In genomic region chr16:70252355-70252988, GRCh38 we compare ENCODE assay signal across 8 cellular contexts. TPM values are rescaled to one million over a fixed set of nuclear protein-coding genes. Genes with fewer than 3 reads are reported as not detected.
A peak's percentile ranks its signal among the peaks of the same experiment; 100 is the strongest.
DNase-seq lines count a peak whose midpoint lies in the region; ATAC-seq and TF ChIP-seq lines count a peak whose summit lies in the region.

No MANE protein-coding gene starts in this region.

- peaks cover 19% of the 10 kb centered on the region for H3K36me3 Mint-ChIP-seq in T-cell

- H3K27me3 Mint-ChIP-seq in T-cell, result no peaks in the 10 kb centered on the region

- no peak for ATAC-seq in T-cell (replicated peaks in 1 of 4)
- ATAC-seq in GM18519 (IDR thresholded peaks at IDR 0.05; ENCODE audit: low FRiP score, unreplicated experiment), result no peak

- H3K9me3 Mint-ChIP-seq in T-cell, result no peaks in the 10 kb centered on the region

- DNase-seq in GM10248 (ENCODE audit: extremely low spot score) (no peak), T-cell (no peak), fibroblast of mammary gland (ENCODE audit: low read depth) (peak; percentile 28), nucleus accumbens (lab: John Stamatoyannopoulos, UW) (no peak), T-helper 9 cell (no peak), NCI-H2029 (lab: John Stamatoyannopoulos, UW) (no peak)

- POLR2A ChIA-PET in GM10248 (lab: Yijun Ruan, JAX), result no interaction called here
- POLR2A ChIA-PET in T-cell (lab: Charles Lee), result interaction anchor here in 1 of 2 donors (1.1 kb wide), 1 partner anchor 64 kb away, joined by 4 read pairs; no protein-coding TSS in a partner anchor

- peak overlapping the region; percentile 44 to 46 for H3K27ac Mint-ChIP-seq in T-cell

- CTCF ChIA-PET in GM10248 (lab: Yijun Ruan, JAX) (interaction anchor here (0.8 to 5.8 kb wide), 15 partner anchors 10 to 430 kb away, joined by 3 to 38 read pairs (median 3); partner anchors contain the start of genes AARS1, COG4, DDX19B and SF3B3), T-cell (lab: Charles Lee) (interaction anchor here in 1 of 2 donors (1.0 kb wide), 1 partner anchor 47 kb away, joined by 4 read pairs; the partner anchor contains the start of gene DDX19B)

- peaks cover 19 to 31% (median 27%) of the 10 kb centered on the region in 3 donors for H3K4me1 Mint-ChIP-seq in T-cell

- H3K4me3 ChIP-seq in fibroblast of mammary gland (ENCODE audit: control insufficient read depth, low read depth, low read length), result no peak overlapping the region

- peak overlapping the region; percentile 39 to 88 (median 85) for H3K4me3 Mint-ChIP-seq in T-cell

- peak overlapping the region; percentile 97 for H3K27ac ChIP-seq in 22Rv1

- TF ChIP-seq CTCF in 22Rv1 (IDR thresholded peaks at IDR 0.05) (peak; percentile 1; the same call in 1 of the 2 replicates), GM10248 (IDR thresholded peaks at IDR 0.05; ENCODE audit: control extremely low read depth, extremely low read depth, low read depth, missing control alignments) (peak; percentile 26), fibroblast of mammary gland (conservative IDR thresholded peaks at IDR 0.05; ENCODE audit: control insufficient read depth, insufficient read depth, low read depth, low read length) (peak; percentile 49)

RNA-seq across cellular contexts. Expression of gene EXOSC6, which starts 0.7 kb away (rescaled TPM):
- 10 to 100 TPM; 32.0 to 35.7 (median 35.4) TPM for total RNA-seq in T-cell

RNA-seq across cellular contexts. Expression of gene AARS1, which starts 36.8 kb away (rescaled TPM):
- total RNA-seq in T-cell, result 100 to 1,000 TPM in 3 of 5 donors, 10 to 100 TPM in 2; 23.6 to 131 (median 117) TPM

RNA-seq across cellular contexts. Expression of gene DDX19B, which starts 46.5 kb away (rescaled TPM):
- 10 to 100 TPM; 26.4 to 37.4 (median 33.2) TPM for total RNA-seq in T-cell
